ENCODE assay signal across 1 cellular context in the genomic region with DNA sequence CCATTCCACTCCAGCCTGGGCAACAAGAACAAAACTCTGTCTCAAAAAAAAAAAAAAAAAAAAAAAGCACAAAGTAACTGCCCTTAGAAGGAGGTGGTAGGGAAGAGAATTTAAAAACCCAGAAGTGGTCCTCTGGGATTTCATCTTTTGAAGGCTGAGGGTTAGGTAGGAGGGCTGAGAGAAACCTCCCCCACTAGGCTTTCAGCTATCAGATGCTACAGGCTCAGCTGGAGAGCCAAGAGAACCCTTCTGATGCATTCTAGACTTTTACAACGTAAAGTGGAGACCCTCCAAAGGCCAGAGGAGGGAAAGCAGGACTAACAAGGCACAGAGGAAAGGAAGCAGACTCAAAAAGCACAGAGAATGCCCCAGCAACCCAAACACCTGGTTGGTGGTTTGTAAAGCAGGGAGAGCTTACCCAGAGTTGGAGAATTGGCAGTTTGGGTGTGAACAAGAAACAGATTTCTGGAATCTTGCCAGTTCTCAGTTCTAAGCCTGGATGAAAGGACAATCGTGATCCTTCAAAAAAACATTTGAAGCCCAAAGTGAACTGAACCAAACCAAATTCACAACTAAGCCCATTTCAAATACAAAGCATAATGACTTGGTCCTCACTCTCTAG.
A peak's percentile ranks its signal among the peaks of the same experiment; 100 is the strongest.
TF ChIP-seq lines count a peak whose summit lies in the region.

No MANE protein-coding gene starts in this region.

TF ChIP-seq in HEK293, 187 proteins besides CTCF, POLR2A, EP300 and RAD21 (continued from another document):
- TF ChIP-seq ZSCAN5A (tag by site-specific recombination; IDR thresholded peaks at IDR 0.05) (no peak), REST (tag by site-specific recombination; IDR thresholded peaks at IDR 0.05) (no peak), ZNF747 (tag by site-specific recombination; IDR thresholded peaks at IDR 0.05) (no peak), ZNF830 (tag by site-specific recombination; IDR thresholded peaks at IDR 0.05; ENCODE audit: low read depth) (no peak), PRDM1 (tag by site-specific recombination; IDR thresholded peaks at IDR 0.05) (no peak), ZFP3 (tag by site-specific recombination; IDR thresholded peaks at IDR 0.05; ENCODE audit: low read depth) (no peak), ZNF280D (tag by site-specific recombination; IDR thresholded peaks at IDR 0.05) (no peak), ZNF362 (tag by site-specific recombination; IDR thresholded peaks at IDR 0.05) (0 out of 2 replicates have a peak, but pooled peaks have one; percentile 30), BCL11B (tag by site-specific recombination; IDR thresholded peaks at IDR 0.05; ENCODE audit: low read depth) (no peak), ZNF596 (tag by site-specific recombination; IDR thresholded peaks at IDR 0.05) (no peak), SETDB1 (IDR thresholded peaks at IDR 0.05; ENCODE audit: insufficient read length, low read length) (no peak), BCL11A (tag by site-specific recombination; IDR thresholded peaks at IDR 0.05; ENCODE audit: low read depth) (no peak), ZNF175 (tag by site-specific recombination; IDR thresholded peaks at IDR 0.05) (no peak), ZNF112 (tag by site-specific recombination; IDR thresholded peaks at IDR 0.05) (no peak)
